1 cellular context compared by ENCODE assay signal in the genomic region with DNA sequence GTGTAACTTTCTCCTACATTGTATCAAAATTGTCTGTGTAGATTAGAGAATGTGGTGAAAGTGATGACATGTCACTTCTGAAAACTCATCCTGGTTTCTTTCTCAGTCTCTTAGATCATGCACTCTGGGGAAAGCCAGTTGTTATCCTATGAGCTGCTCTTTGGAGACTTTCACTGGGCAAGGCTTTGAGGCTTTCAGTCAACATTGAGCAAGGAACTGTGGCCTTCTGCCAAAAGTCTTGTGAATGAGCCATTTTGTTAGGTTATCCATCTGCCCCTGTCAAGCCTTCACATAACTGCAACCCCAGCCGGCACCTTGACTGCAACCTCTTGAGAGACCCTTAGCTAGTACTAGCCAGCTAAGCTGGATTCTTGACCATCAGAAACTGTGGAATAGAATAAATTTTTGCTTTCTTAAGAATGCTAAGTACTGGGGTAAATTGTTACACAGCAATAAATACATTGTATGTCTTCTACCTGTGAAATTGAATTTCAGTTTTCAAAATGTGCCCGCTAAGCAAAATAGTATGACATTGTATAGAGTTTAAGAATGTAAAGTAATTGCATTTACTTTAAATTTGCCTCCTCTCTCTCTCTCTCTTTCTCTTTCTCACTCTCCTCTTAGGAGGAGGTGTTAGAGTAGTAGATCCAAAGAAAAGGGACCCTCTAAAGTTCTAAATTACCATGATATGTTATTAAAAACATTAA.
TF ChIP-seq lines count a peak whose summit lies in the region.

No MANE protein-coding gene starts in this region.

TF ChIP-seq in A549, 52 proteins besides CTCF, POLR2A, EP300 and RAD21:
- TF ChIP-seq NPAS2 (CRISPR knock-in tag; IDR thresholded peaks at IDR 0.05; ENCODE audit: borderline replicate concordance) = no peak
- TF ChIP-seq MAFK (IDR thresholded peaks at IDR 0.05; ENCODE audit: partially characterized antibody) = peak; percentile 70
